ENCODE assay signal across 1 cellular context in the genomic region with DNA sequence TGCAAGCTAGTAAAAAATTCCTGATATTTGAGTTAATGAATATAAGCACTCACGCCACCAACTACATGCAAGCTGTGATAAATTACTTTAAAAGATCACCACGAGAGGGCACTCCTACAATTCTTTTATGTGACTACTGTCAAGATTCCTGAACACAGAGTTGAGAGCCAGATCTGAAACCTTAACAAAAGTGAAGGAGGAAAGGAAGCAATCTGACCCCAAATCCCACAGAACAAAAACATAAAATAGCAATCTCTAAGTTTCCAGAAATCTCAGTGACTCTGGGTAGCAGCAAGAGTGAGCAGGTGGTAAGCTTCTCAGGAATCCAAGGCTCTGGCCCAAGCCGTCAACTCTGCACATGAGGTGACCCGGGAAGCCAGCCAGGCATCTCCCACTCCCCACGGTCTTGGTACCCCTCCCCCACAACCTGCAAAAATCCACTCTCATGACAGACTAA.
A peak's percentile ranks its signal among the peaks of the same experiment; 100 is the strongest.
TF ChIP-seq lines count a peak whose summit lies in the region.

No MANE protein-coding gene starts in this region.

TF ChIP-seq in HepG2, 621 proteins besides CTCF, POLR2A, EP300 and RAD21 (continued from another document and continues in another):
- TF ChIP-seq ZBTB25 (CRISPR knock-in tag; IDR thresholded peaks at IDR 0.05) (peak; percentile 20; the same call in 1 of the 2 replicates), THRA (CRISPR knock-in tag; IDR thresholded peaks at IDR 0.05; ENCODE audit: borderline replicate concordance) (peak; percentile 19; the same call in 1 of the 2 replicates), SMC3 (IDR thresholded peaks at IDR 0.05; ENCODE audit: low read length) (peak; percentile 72), AHR (CRISPR knock-in tag; IDR thresholded peaks at IDR 0.05) (no peak), THAP11 (CRISPR knock-in tag; IDR thresholded peaks at IDR 0.05) (peak; percentile 39; the same call in 1 of the 2 replicates), ZNF33B (CRISPR knock-in tag; IDR thresholded peaks at IDR 0.05) (no peak), ZNF652 (CRISPR knock-in tag; IDR thresholded peaks at IDR 0.05; ENCODE audit: borderline replicate concordance, low read depth) (no peak), NR2F6 (IDR thresholded peaks at IDR 0.05) (no peak), NR2F6 (CRISPR knock-in tag; IDR thresholded peaks at IDR 0.05) (no peak), ZKSCAN8 (CRISPR knock-in tag; IDR thresholded peaks at IDR 0.05; ENCODE audit: borderline replicate concordance) (no peak), BHLHE40 (IDR thresholded peaks at IDR 0.05; ENCODE audit: low read length) (no peak), EEA1 (CRISPR knock-in tag; IDR thresholded peaks at IDR 0.05; ENCODE audit: borderline replicate concordance) (no peak), ZNF3 (CRISPR knock-in tag; IDR thresholded peaks at IDR 0.05) (no peak), ZMAT3 (CRISPR knock-in tag; conservative IDR thresholded peaks at IDR 0.05) (0 out of 2 replicates have a peak, but pooled peaks have one; percentile 60), GATAD2A (CRISPR knock-in tag; IDR thresholded peaks at IDR 0.05) (0 out of 2 replicates have a peak, but pooled peaks have one; percentile 25), ZNF598 (CRISPR knock-in tag; IDR thresholded peaks at IDR 0.05; ENCODE audit: borderline replicate concordance) (peak; percentile 63; the same call in 1 of the 2 replicates), MIXL1 (CRISPR knock-in tag; IDR thresholded peaks at IDR 0.05) (peak; percentile 37; the same call in 1 of the 2 replicates), TGIF2 (CRISPR knock-in tag; IDR thresholded peaks at IDR 0.05) (peak; percentile 60; the same call in 1 of the 2 replicates), STAG1 (CRISPR knock-in tag; IDR thresholded peaks at IDR 0.05) (peak; percentile 88), ZNF773 (CRISPR knock-in tag; IDR thresholded peaks at IDR 0.05; ENCODE audit: borderline replicate concordance) (no peak), KLF13 (CRISPR knock-in tag; IDR thresholded peaks at IDR 0.05) (no peak), ZNF749 (CRISPR knock-in tag; IDR thresholded peaks at IDR 0.05; ENCODE audit: borderline replicate concordance) (0 out of 2 replicates have a peak, but pooled peaks have one; percentile 36), HNF4G (IDR thresholded peaks at IDR 0.05; ENCODE audit: borderline replicate concordance, low read depth, low read length) (no peak), HNF4G (CRISPR knock-in tag; IDR thresholded peaks at IDR 0.05; ENCODE audit: borderline replicate concordance, low read depth) (no peak), EED (CRISPR knock-in tag; IDR thresholded peaks at IDR 0.05) (0 out of 2 replicates have a peak, but pooled peaks have one; percentile 20), FOXO4 (CRISPR knock-in tag; conservative IDR thresholded peaks at IDR 0.05) (no peak), SAP130 (CRISPR knock-in tag; IDR thresholded peaks at IDR 0.05; ENCODE audit: low read depth) (peak; percentile 30; the same call in 1 of the 2 replicates), KLF16 (CRISPR knock-in tag; IDR thresholded peaks at IDR 0.05) (0 out of 4 replicates have a peak, but pooled peaks of 1 of the 2 experiments have one; percentile 18), ARID3A (IDR thresholded peaks at IDR 0.05; ENCODE audit: low read depth, low read length) (peak; percentile 56; the same call in 1 of the 2 replicates)
- TF ChIP-seq, protein P1, sequence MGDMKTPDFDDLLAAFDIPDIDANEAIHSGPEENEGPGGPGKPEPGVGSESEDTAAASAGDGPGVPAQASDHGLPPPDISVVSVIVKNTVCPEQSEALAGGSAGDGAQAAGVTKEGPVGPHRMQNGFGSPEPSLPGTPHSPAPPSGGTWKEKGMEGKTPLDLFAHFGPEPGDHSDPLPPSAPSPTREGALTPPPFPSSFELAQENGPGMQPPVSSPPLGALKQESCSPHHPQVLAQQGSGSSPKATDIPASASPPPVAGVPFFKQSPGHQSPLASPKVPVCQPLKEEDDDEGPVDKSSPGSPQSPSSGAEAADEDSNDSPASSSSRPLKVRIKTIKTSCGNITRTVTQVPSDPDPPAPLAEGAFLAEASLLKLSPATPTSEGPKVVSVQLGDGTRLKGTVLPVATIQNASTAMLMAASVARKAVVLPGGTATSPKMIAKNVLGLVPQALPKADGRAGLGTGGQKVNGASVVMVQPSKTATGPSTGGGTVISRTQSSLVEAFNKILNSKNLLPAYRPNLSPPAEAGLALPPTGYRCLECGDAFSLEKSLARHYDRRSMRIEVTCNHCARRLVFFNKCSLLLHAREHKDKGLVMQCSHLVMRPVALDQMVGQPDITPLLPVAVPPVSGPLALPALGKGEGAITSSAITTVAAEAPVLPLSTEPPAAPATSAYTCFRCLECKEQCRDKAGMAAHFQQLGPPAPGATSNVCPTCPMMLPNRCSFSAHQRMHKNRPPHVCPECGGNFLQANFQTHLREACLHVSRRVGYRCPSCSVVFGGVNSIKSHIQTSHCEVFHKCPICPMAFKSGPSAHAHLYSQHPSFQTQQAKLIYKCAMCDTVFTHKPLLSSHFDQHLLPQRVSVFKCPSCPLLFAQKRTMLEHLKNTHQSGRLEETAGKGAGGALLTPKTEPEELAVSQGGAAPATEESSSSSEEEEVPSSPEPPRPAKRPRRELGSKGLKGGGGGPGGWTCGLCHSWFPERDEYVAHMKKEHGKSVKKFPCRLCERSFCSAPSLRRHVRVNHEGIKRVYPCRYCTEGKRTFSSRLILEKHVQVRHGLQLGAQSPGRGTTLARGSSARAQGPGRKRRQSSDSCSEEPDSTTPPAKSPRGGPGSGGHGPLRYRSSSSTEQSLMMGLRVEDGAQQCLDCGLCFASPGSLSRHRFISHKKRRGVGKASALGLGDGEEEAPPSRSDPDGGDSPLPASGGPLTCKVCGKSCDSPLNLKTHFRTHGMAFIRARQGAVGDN (CRISPR knock-in tag; IDR thresholded peaks at IDR 0.05), result peak; percentile 36; the same call in 1 of the 2 replicates
- TF ChIP-seq, protein P2, sequence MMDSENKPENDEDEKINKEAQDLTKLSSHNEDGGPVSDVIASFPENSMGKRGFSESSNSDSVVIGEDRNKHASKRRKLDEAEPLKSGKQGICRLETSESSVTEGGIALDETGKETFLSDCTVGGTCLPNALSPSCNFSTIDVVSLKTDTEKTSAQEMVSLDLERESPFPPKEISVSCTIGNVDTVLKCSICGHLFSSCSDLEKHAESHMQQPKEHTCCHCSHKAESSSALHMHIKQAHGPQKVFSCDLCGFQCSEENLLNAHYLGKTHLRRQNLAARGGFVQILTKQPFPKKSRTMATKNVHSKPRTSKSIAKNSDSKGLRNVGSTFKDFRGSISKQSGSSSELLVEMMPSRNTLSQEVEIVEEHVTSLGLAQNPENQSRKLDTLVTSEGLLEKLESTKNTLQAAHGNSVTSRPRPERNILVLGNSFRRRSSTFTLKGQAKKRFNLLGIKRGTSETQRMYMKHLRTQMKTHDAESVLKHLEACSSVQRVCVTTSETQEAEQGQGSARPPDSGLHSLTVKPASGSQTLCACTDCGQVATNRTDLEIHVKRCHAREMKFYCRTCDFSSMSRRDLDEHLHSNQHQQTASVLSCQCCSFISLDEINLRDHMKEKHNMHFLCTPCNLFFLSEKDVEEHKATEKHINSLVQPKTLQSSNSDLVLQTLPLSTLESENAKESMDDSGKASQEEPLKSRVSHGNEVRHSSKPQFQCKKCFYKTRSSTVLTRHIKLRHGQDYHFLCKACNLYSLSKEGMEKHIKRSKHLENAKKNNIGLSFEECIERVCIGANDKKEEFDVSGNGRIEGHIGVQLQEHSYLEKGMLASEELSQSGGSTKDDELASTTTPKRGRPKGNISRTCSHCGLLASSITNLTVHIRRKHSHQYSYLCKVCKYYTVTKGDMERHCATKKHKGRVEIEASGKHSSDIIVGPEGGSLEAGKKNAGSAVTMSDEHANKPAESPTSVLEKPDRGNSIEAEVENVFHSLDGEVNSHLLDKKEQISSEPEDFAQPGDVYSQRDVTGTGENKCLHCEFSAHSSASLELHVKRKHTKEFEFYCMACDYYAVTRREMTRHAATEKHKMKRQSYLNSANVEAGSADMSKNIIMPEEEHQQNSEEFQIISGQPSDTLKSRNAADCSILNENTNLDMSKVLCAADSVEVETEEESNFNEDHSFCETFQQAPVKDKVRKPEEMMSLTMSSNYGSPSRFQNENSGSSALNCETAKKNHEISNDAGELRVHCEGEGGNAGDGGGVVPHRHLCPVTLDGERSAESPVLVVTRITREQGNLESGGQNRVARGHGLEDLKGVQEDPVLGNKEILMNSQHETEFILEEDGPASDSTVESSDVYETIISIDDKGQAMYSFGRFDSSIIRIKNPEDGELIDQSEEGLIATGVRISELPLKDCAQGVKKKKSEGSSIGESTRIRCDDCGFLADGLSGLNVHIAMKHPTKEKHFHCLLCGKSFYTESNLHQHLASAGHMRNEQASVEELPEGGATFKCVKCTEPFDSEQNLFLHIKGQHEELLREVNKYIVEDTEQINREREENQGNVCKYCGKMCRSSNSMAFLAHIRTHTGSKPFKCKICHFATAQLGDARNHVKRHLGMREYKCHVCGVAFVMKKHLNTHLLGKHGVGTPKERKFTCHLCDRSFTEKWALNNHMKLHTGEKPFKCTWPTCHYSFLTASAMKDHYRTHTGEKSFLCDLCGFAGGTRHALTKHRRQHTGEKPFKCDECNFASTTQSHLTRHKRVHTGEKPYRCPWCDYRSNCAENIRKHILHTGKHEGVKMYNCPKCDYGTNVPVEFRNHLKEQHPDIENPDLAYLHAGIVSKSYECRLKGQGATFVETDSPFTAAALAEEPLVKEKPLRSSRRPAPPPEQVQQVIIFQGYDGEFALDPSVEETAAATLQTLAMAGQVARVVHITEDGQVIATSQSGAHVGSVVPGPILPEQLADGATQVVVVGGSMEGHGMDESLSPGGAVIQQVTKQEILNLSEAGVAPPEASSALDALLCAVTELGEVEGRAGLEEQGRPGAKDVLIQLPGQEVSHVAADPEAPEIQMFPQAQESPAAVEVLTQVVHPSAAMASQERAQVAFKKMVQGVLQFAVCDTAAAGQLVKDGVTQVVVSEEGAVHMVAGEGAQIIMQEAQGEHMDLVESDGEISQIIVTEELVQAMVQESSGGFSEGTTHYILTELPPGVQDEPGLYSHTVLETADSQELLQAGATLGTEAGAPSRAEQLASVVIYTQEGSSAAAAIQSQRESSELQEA (CRISPR knock-in tag; IDR thresholded peaks at IDR 0.05; ENCODE audit: not compliant biosample characterization), result peak; percentile 61
- TF ChIP-seq, protein P3, sequence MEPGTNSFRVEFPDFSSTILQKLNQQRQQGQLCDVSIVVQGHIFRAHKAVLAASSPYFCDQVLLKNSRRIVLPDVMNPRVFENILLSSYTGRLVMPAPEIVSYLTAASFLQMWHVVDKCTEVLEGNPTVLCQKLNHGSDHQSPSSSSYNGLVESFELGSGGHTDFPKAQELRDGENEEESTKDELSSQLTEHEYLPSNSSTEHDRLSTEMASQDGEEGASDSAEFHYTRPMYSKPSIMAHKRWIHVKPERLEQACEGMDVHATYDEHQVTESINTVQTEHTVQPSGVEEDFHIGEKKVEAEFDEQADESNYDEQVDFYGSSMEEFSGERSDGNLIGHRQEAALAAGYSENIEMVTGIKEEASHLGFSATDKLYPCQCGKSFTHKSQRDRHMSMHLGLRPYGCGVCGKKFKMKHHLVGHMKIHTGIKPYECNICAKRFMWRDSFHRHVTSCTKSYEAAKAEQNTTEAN (CRISPR knock-in tag; conservative IDR thresholded peaks at IDR 0.05), result no peak
- TF ChIP-seq, protein P4, sequence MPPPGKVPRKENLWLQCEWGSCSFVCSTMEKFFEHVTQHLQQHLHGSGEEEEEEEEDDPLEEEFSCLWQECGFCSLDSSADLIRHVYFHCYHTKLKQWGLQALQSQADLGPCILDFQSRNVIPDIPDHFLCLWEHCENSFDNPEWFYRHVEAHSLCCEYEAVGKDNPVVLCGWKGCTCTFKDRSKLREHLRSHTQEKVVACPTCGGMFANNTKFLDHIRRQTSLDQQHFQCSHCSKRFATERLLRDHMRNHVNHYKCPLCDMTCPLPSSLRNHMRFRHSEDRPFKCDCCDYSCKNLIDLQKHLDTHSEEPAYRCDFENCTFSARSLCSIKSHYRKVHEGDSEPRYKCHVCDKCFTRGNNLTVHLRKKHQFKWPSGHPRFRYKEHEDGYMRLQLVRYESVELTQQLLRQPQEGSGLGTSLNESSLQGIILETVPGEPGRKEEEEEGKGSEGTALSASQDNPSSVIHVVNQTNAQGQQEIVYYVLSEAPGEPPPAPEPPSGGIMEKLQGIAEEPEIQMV (CRISPR knock-in tag; IDR thresholded peaks at IDR 0.05; ENCODE audit: low read depth), result no peak
